22 cellular contexts compared by ENCODE assay signal in the genomic region with DNA sequence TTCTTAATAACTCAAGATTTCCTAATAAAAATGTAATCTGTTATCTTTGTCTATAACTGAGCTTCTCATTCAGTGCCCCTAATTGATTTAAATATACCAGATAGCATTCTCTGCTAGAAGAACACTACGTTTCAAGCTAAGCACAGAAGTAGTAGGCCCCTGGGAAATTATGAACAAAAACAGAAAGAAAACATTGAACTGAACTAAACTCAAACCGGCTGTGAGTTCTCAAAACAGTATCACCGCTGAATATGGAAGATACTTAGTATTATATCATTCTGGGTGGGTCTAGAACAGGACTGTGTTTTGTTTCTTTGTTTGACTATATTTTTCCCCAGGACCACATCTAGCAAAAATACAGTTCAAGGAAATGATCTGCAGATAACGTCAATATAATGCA.
DNase-seq lines count a peak whose midpoint lies in the region; ATAC-seq, FAIRE-seq and TF ChIP-seq lines count a peak whose summit lies in the region.
"Had no signal": no experiment of that assay in that cellular context is flagged by ENCODE, and none has a peak within 500 bp of the region (broad histone marks: within the 10 kb centered on the region; RNA-seq: fewer than 3 reads in every experiment).

No MANE protein-coding gene starts in this region.

- 14 to 19% methylated on average over 4 of the region's 4 CpGs for WGBS in GM23248 (ENCODE audit: low coverage in 1 of 2, low lambda C conversion rate in 2 of 2, missing lambda C conversion rate in 2 of 2), 2 experiments
- WGBS in heart right ventricle, 2 donors = 39 to 50% methylated on average over 4 of the region's 4 CpGs
- WGBS in pancreas, 2 donors = 55 to 63% methylated on average over 4 of the region's 4 CpGs

- in situ Hi-C loops in GM23248 (cut with MboI) = no loop called here

- H4K20me1 ChIP-seq in GM23248 (ENCODE audit: insufficient read depth) = no peaks in the 10 kb centered on the region
- no peaks in the 10 kb centered on the region for H4K20me1 ChIP-seq in SU-DHL-6 (ENCODE audit: low read depth, low read length)
- H4K20me1 ChIP-seq: BLaER1 treated with 17β-estradiol and CSF1 and Interleukin-3, amounts not matched to agents 10 nM and 100 nM had no signal

- no peak overlapping the region for H3K4me3 Mint-ChIP-seq in nephron
- H3K4me3 Mint-ChIP-seq: CD4-positive, alpha-beta memory T cell had no signal

- peak overlapping the region; percentile 68 to 80 (median 73) for H3K27ac Mint-ChIP-seq in nephron
- H3K27ac Mint-ChIP-seq: CD4-positive, alpha-beta memory T cell had no signal

- H3K36me3 Mint-ChIP-seq in nephron (ENCODE audit: low read depth) = no peaks in the 10 kb centered on the region
- H3K36me3 Mint-ChIP-seq: CD4-positive, alpha-beta memory T cell had no signal

- H3K4me1 Mint-ChIP-seq in nephron = peaks cover 54% of the 10 kb centered on the region
- H3K4me1 Mint-ChIP-seq: CD4-positive, alpha-beta memory T cell had no signal

- intact Hi-C loops in heart right ventricle (cut with DNase I) = no loop called here
- intact Hi-C loops in pancreas (cut with DNase I) = no loop called here

- no peaks in the 10 kb centered on the region for H3K27me3 Mint-ChIP-seq in nephron (ENCODE audit: low read depth)
- H3K27me3 Mint-ChIP-seq: CD4-positive, alpha-beta memory T cell had no signal

- H2AFZ ChIP-seq in GM23248 (peak overlapping the region; percentile 65), SU-DHL-6 (ENCODE audit: low read depth, low read length, severe bottlenecking) (peak overlapping the region; percentile 2)

- H3K9me3 ChIP-seq in GM23248 (ENCODE audit: low read depth) (no peaks in the 10 kb centered on the region), SU-DHL-6 (ENCODE audit: insufficient read depth, low read length) (no peaks in the 10 kb centered on the region), heart right ventricle (peaks cover 0 to 3% (median 0%) of the 10 kb centered on the region in 11 donors), pancreas (no peaks in the 10 kb centered on the region)
- H3K9me3 ChIP-seq: Caco-2, Peyer's patch had no signal

- ATAC-seq in heart right ventricle (peak in 6 of 8 donors; percentile 53 to 85 (median 68)), GM18873 (IDR thresholded peaks at IDR 0.05; ENCODE audit: low FRiP score, unreplicated experiment) (no peak), omental fat pad (ENCODE audit: low FRiP score) (no peak), HG03196 (IDR thresholded peaks at IDR 0.05; ENCODE audit: unreplicated experiment) (no peak), pancreas (no peak)

- H3K9me2 ChIP-seq in GM23248 (ENCODE audit: insufficient read depth) (no peaks in the 10 kb centered on the region; the same call in 1 of the 2 replicates), SU-DHL-6 (replicated peaks; ENCODE audit: insufficient read depth, low read length) (no peaks in the 10 kb centered on the region)

- H3K4me2 ChIP-seq in GM23248 (ENCODE audit: unreplicated experiment) (peak overlapping the region; percentile 36), SU-DHL-6 (ENCODE audit: low read depth, low read length, poor library complexity, severe bottlenecking) (no peak overlapping the region)
- H3K4me2 ChIP-seq: KMS-11 had no signal

- H3K4me1 ChIP-seq in GM23248 (ENCODE audit: insufficient read depth) (peaks cover 39% of the 10 kb centered on the region), heart right ventricle (peaks cover 0 to 47% (median 19%) of the 10 kb centered on the region in 9 donors), pancreas (no peaks in the 10 kb centered on the region)
- H3K4me1 ChIP-seq: Caco-2, Peyer's patch had no signal

- TF ChIP-seq CTCF in SU-DHL-6 (IDR thresholded peaks at IDR 0.05; ENCODE audit: insufficient read depth, low read length, poor library complexity, severe bottlenecking) (no peak), heart right ventricle (IDR thresholded peaks at IDR 0.05) (no peak), nephron (IDR thresholded peaks at IDR 0.05; ENCODE audit: unreplicated experiment in 3 of 3) (no peak), omental fat pad (IDR thresholded peaks at IDR 0.05) (no peak), pancreas (IDR thresholded peaks at IDR 0.05) (no peak)

- H3K9ac ChIP-seq in GM23248 (no peak overlapping the region; the same call in 1 of the 2 replicates), SU-DHL-6 (ENCODE audit: low read length) (no peak overlapping the region)
- H3K9ac ChIP-seq: BLaER1 treated with 17β-estradiol and CSF1 and Interleukin-3, amounts not matched to agents 10 nM and 100 nM; KMS-11 had no signal

- H3K36me3 ChIP-seq in GM23248 (ENCODE audit: low read depth) (no peaks in the 10 kb centered on the region), SU-DHL-6 (ENCODE audit: low read length) (no peaks in the 10 kb centered on the region), heart right ventricle (no peaks in the 10 kb centered on the region), pancreas (no peaks in the 10 kb centered on the region)
- H3K36me3 ChIP-seq: BLaER1 treated with 17β-estradiol and CSF1 and Interleukin-3, amounts not matched to agents 10 nM and 100 nM; Peyer's patch had no signal

- FAIRE-seq in pancreas (lab: Jason Lieb, UNC) = no peak
- FAIRE-seq: GM12892 had no signal

- no peak for DNase-seq in GM23248
- DNase-seq in heart right ventricle = no peak
- DNase-seq in omental fat pad (ENCODE audit: low spot score) = no peak
- no peak for DNase-seq in pancreas
- DNase-seq: Caco-2; CD4-positive, alpha-beta memory T cell; DMS 273 treated with DMSO at 0.1 percent for 48 hours; NCI-H1092 treated with DMSO at 0.1 percent for 48 hours; NCI-H1436 treated with DMSO at 0.1 percent for 48 hours; NCI-H1930; NCI-H345; NCI-H524; NCI-H774; NK-92 treated with Interleukin-12 subunit alpha and Interleukin-12 subunit beta, amount 100 ng/mL, for 24 hours; Peyer's patch had no signal

- peaks cover 27% of the 10 kb centered on the region; the same call in 1 of the 2 replicates for H3F3A ChIP-seq in GM23248 (ENCODE audit: insufficient read depth)
- H3F3A ChIP-seq in SU-DHL-6 (ENCODE audit: insufficient read depth) = no peaks in the 10 kb centered on the region

- H3K27me3 ChIP-seq in GM23248 (replicated peaks; ENCODE audit: insufficient read depth) (no peaks in the 10 kb centered on the region), SU-DHL-6 (ENCODE audit: low read length) (no peaks in the 10 kb centered on the region), heart right ventricle (no peaks in the 10 kb centered on the region), pancreas (no peaks in the 10 kb centered on the region)
- H3K27me3 ChIP-seq: BLaER1 treated with 17β-estradiol and CSF1 and Interleukin-3, amounts not matched to agents 10 nM and 100 nM; Peyer's patch had no signal

- H3K27ac ChIP-seq in GM23248 = peak overlapping the region; percentile 23; the same call in 1 of the 2 replicates
- no peak overlapping the region for H3K27ac ChIP-seq in SU-DHL-6 (ENCODE audit: low read depth, low read length)
- peak overlapping the region in 5 of 10 donors; percentile 40 to 58 (median 52) for H3K27ac ChIP-seq in heart right ventricle
- H3K27ac ChIP-seq in pancreas = no peak overlapping the region
- H3K27ac ChIP-seq: BLaER1 treated with 17β-estradiol and CSF1 and Interleukin-3, amounts not matched to agents 10 nM and 100 nM; KMS-11; Peyer's patch had no signal

- no peak overlapping the region for H3K4me3 ChIP-seq in GM23248
- no peak overlapping the region for H3K4me3 ChIP-seq in SU-DHL-6 (ENCODE audit: insufficient read depth, low read length, poor library complexity, severe bottlenecking)
- no peak overlapping the region for H3K4me3 ChIP-seq in heart right ventricle
- no peak overlapping the region for H3K4me3 ChIP-seq in pancreas
- H3K4me3 ChIP-seq: BLaER1 treated with 17β-estradiol and CSF1 and Interleukin-3, amounts not matched to agents 10 nM and 100 nM; Peyer's patch had no signal

- H3K79me2 ChIP-seq in GM23248 (ENCODE audit: insufficient read depth) = no peaks in the 10 kb centered on the region
- H3K79me2 ChIP-seq in SU-DHL-6 (ENCODE audit: insufficient read depth, low read length) = no peaks in the 10 kb centered on the region

- no peaks in the 10 kb centered on the region for H3K9me3 Mint-ChIP-seq in nephron
- H3K9me3 Mint-ChIP-seq: CD4-positive, alpha-beta memory T cell had no signal

Comparison
In these comparisons a context has a peak if more than half of its experiments do, and no peak if none do; other contexts are left out.
1. ATAC-seq: peak in heart right ventricle (6 of 8); none in GM18873 (single experiment), omental fat pad (single experiment), HG03196 (single experiment) and pancreas (0 of 4).